11 cellular contexts compared by ENCODE assay signal in the genomic region with DNA sequence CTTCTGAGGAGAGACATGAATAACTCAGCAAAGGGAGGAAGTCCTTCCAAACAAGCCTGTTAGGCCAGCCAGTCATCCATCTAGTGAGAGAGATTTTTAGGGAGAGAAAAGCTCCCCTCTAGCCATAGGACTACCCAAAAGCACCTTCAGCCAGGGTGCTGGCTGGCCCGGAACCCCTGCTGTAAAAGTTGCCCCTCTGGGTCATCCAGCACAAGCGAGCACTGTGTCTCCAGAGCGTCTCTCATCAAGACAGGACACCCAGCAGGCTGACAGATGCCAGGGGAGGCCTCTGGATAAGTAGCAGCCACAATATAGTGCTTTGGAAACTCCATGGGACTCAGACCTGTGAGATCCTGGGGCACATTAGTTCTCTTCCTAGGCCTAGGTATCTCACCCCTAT. TPM values are rescaled to one million over a fixed set of nuclear protein-coding genes. Genes with fewer than 3 reads are reported as not detected.
A peak's percentile ranks its signal among the peaks of the same experiment; 100 is the strongest.
DNase-seq lines count a peak whose midpoint lies in the region; ATAC-seq and TF ChIP-seq lines count a peak whose summit lies in the region.
"Had no signal": no experiment of that assay in that cellular context is flagged by ENCODE, and none has a peak within 500 bp of the region (broad histone marks: within the 10 kb centered on the region; RNA-seq: fewer than 3 reads in every experiment).

No MANE protein-coding gene starts in this region.

- WGBS in transverse colon (ENCODE audit: low coverage in 1 of 2), 2 donors, result 97% methylated on average over 3 of the region's 3 CpGs; no CpG with 5 or more reads in 1 of the 2 donors

- H3K9me3 Mint-ChIP-seq in activated CD8-positive, alpha-beta memory T cell treated with anti-CD3 and anti-CD28 coated beads, Interleukin-2, amount 10 ng/mL, durations not matched to agents 7 days and 5 days (ENCODE audit: low read depth), result no peaks in the 10 kb centered on the region
- H3K9me3 Mint-ChIP-seq in MCF 10A (ENCODE audit: unreplicated experiment) (no peaks in the 10 kb centered on the region), nephron (no peaks in the 10 kb centered on the region)
- H3K9me3 Mint-ChIP-seq: stimulated activated naive CD8-positive, alpha-beta T cell treated with anti-CD3 and anti-CD28 coated beads, Interleukin-15, amount 100 ng/mL, for 72 hours had no signal

- TF ChIP-seq POLR2A in transverse colon (IDR thresholded peaks at IDR 0.05), result no peak

- TF ChIP-seq CTCF in MCF 10A (IDR thresholded peaks at IDR 0.05; ENCODE audit: unreplicated experiment), result no peak
- no peak for TF ChIP-seq CTCF in nephron (IDR thresholded peaks at IDR 0.05; ENCODE audit: unreplicated experiment in 3 of 3)
- TF ChIP-seq CTCF in transverse colon (IDR thresholded peaks at IDR 0.05), result no peak

- H3K36me3 ChIP-seq in transverse colon, result peaks cover 0 to 20% (median 4%) of the 10 kb centered on the region in 4 donors

- no peak overlapping the region for H3K4me3 ChIP-seq in transverse colon

- H3K27ac ChIP-seq in transverse colon, result peak overlapping the region; percentile 28 to 78 (median 76)

- intact Hi-C loops in MCF 10A (cut with micrococcal nuclease) (no loop called here), transverse colon (cut with DNase I; ENCODE audit: low total_unique reads) (no loop called here)

- H3K9me3 ChIP-seq in transverse colon, result no peaks in the 10 kb centered on the region

- no peaks in the 10 kb centered on the region for H3K27me3 ChIP-seq in transverse colon

- no peak for TF ChIP-seq EP300 in transverse colon (IDR thresholded peaks at IDR 0.05; ENCODE audit: low read depth)

- POLR2A ChIA-PET in MCF 10A (lab: Yijun Ruan, JAX), result interaction anchor here (0.9 to 10.1 kb wide), 17 partner anchors 11 to 684 kb away, joined by 3 to 461 read pairs (median 8); partner anchors contain the start of genes ANXA2 and BNIP2

- DNase-seq in activated CD8-positive, alpha-beta memory T cell treated with anti-CD3 and anti-CD28 coated beads, Interleukin-2, amount 10 ng/mL, durations not matched to agents 7 days and 5 days, result no peak
- DNase-seq in activated CD8-positive, alpha-beta memory T cell treated with anti-CD3 and anti-CD28 coated beads, Interleukin-2, amount 50 U/mL, for 4 hours, result no peak
- DNase-seq in MCF 10A (ENCODE audit: unreplicated experiment) (no peak), transverse colon (no peak)
- no peak for DNase-seq in stimulated activated CD4-positive, alpha-beta T cell treated with anti-CD3 and anti-CD28 coated beads, Interleukin-15, amount 100 ng/mL, for 24 hours
- DNase-seq in activated naive CD4-positive, alpha-beta T cell treated with Interleukin-2 at 50 U/mL for 16 hours, result no peak
- DNase-seq: activated CD4-positive, alpha-beta T cell treated with anti-CD3 and anti-CD28 coated beads, Interleukin-2, amount 50 U/mL, for 48 hours; NCI-H524 treated with DMSO at 0.1 percent for 48 hours; stimulated activated naive CD8-positive, alpha-beta T cell treated with anti-CD3 and anti-CD28 coated beads, Interleukin-15, amount 100 ng/mL, for 72 hours had no signal

- H3K27me3 Mint-ChIP-seq in activated CD8-positive, alpha-beta memory T cell treated with anti-CD3 and anti-CD28 coated beads, Interleukin-2, amount 10 ng/mL, durations not matched to agents 7 days and 5 days, result no peaks in the 10 kb centered on the region
- H3K27me3 Mint-ChIP-seq in MCF 10A (ENCODE audit: insufficient read depth, unreplicated experiment) (no peaks in the 10 kb centered on the region), nephron (ENCODE audit: low read depth) (peaks cover 6% of the 10 kb centered on the region)
- H3K27me3 Mint-ChIP-seq: stimulated activated naive CD8-positive, alpha-beta T cell treated with anti-CD3 and anti-CD28 coated beads, Interleukin-15, amount 100 ng/mL, for 72 hours had no signal

- CTCF ChIA-PET in activated CD8-positive, alpha-beta memory T cell treated with anti-CD3 and anti-CD28 coated beads, Interleukin-2, amount 10 ng/mL, durations not matched to agents 7 days and 5 days (lab: Charles Lee), result interaction anchor here (3.4 kb wide), 1 partner anchor 13 kb away, joined by 13 read pairs; no protein-coding TSS in a partner anchor
- CTCF ChIA-PET in MCF 10A (lab: Yijun Ruan, JAX), result interaction anchor here (0.7 to 4.8 kb wide), 6 partner anchors 11 to 55 kb away, joined by 3 to 38 read pairs (median 6); partner anchors contain the start of gene ANXA2

- H3K27ac Mint-ChIP-seq in activated CD8-positive, alpha-beta memory T cell treated with anti-CD3 and anti-CD28 coated beads, Interleukin-2, amount 10 ng/mL, durations not matched to agents 7 days and 5 days, result peak overlapping the region; percentile 11
- H3K27ac Mint-ChIP-seq in MCF 10A (ENCODE audit: low read depth, unreplicated experiment) (peak overlapping the region; percentile 92), nephron (peak overlapping the region; percentile 83 to 91 (median 90))

- BruUV-seq in MCF 10A (replicated peaks; lab: Mats Ljungman, UMichigan), result no TSS peak

- no peak for ATAC-seq in activated CD8-positive, alpha-beta memory T cell treated with anti-CD3 and anti-CD28 coated beads, Interleukin-2, amount 10 ng/mL, durations not matched to agents 7 days and 5 days
- ATAC-seq in HG03095 (IDR thresholded peaks at IDR 0.05; ENCODE audit: unreplicated experiment), result no peak
- ATAC-seq: stimulated activated naive CD8-positive, alpha-beta T cell treated with anti-CD3 and anti-CD28 coated beads, Interleukin-15, amount 100 ng/mL, for 72 hours had no signal

- H3K4me1 Mint-ChIP-seq in activated CD8-positive, alpha-beta memory T cell treated with anti-CD3 and anti-CD28 coated beads, Interleukin-2, amount 10 ng/mL, durations not matched to agents 7 days and 5 days, result peaks cover 16% of the 10 kb centered on the region
- peaks cover 70% of the 10 kb centered on the region for H3K4me1 Mint-ChIP-seq in MCF 10A (ENCODE audit: insufficient read depth, unreplicated experiment)
- peaks cover 76% of the 10 kb centered on the region for H3K4me1 Mint-ChIP-seq in nephron

- peaks cover 15 to 58% (median 45%) of the 10 kb centered on the region in 4 donors for H3K4me1 ChIP-seq in transverse colon

- in situ Hi-C loops in transverse colon (cut with MboI; ENCODE audit: low pct_ligation_motif_present in 1 of 4, low pct_unique_long_range_greater_than_20kb in 1 of 4, low sequenced_read_pairs in 3 of 4), result no loop called here

- peaks cover 45% of the 10 kb centered on the region for H3K36me3 Mint-ChIP-seq in activated CD8-positive, alpha-beta memory T cell treated with anti-CD3 and anti-CD28 coated beads, Interleukin-2, amount 10 ng/mL, durations not matched to agents 7 days and 5 days
- H3K36me3 Mint-ChIP-seq in MCF 10A (ENCODE audit: insufficient read depth, unreplicated experiment) (peaks cover 87% of the 10 kb centered on the region), nephron (ENCODE audit: low read depth) (peaks cover 69% of the 10 kb centered on the region)

- no peak overlapping the region for H3K4me3 Mint-ChIP-seq in activated CD8-positive, alpha-beta memory T cell treated with anti-CD3 and anti-CD28 coated beads, Interleukin-2, amount 10 ng/mL, durations not matched to agents 7 days and 5 days
- H3K4me3 Mint-ChIP-seq in MCF 10A (ENCODE audit: unreplicated experiment), result peak overlapping the region; percentile 64
- H3K4me3 Mint-ChIP-seq in nephron, result peak overlapping the region in 1 of 3 experiments; percentile 17
- H3K4me3 Mint-ChIP-seq: stimulated activated naive CD8-positive, alpha-beta T cell treated with anti-CD3 and anti-CD28 coated beads, Interleukin-15, amount 100 ng/mL, for 72 hours had no signal

RNA-seq across cellular contexts. Expression of gene ANXA2, which starts 24.5 kb away (rescaled TPM):
- 100 to 1,000 TPM; 382 to 422 TPM for total RNA-seq in activated CD8-positive, alpha-beta memory T cell treated with anti-CD3 and anti-CD28 coated beads, Interleukin-2, amount 10 ng/mL, durations not matched to agents 7 days and 5 days
- total RNA-seq in MCF 10A (2022) (3,317 and 3,451 TPM in 2 replicates), transverse colon (100 to 1,000 TPM; 487 to 718 (median 620) TPM)

Comparison
In these comparisons a context has a peak if more than half of its experiments do, and no peak if none do; other contexts are left out.
1. H3K27ac Mint-ChIP-seq: peak in every context shown above with its lines; median percentile 92 in MCF 10A; 90 in nephron; 11 in activated CD8-positive, alpha-beta memory T cell treated with anti-CD3 and anti-CD28 coated beads, Interleukin-2, amount 10 ng/mL, durations not matched to agents 7 days and 5 days.